Comparison of ENCODE assay signal across 20 cellular contexts in genomic region chr11:102411142-102411541, GRCh38. TPM values are rescaled to one million over a fixed set of nuclear protein-coding genes. Genes with fewer than 3 reads are reported as not detected.
DNase-seq lines count a peak whose midpoint lies in the region; ATAC-seq and TF ChIP-seq lines count a peak whose summit lies in the region.
"Had no signal": no experiment of that assay in that cellular context is flagged by ENCODE, and none has a peak within 500 bp of the region (broad histone marks: within the 10 kb centered on the region; RNA-seq: fewer than 3 reads in every experiment).

No MANE protein-coding gene starts in this region.

- no peaks in the 10 kb centered on the region for H3K9me3 Mint-ChIP-seq in activated naive CD8-positive, alpha-beta T cell (ENCODE audit: low read depth)
- no peaks in the 10 kb centered on the region for H3K9me3 Mint-ChIP-seq in activated naive CD8-positive, alpha-beta T cell treated with anti-CD3 and anti-CD28 coated beads, Interleukin-2, amount 50 U/mL, for 24 hours
- no peaks in the 10 kb centered on the region for H3K9me3 Mint-ChIP-seq in Caco-2 (ENCODE audit: unreplicated experiment)
- H3K9me3 Mint-ChIP-seq in activated naive CD8-positive, alpha-beta T cell treated with anti-CD3 and anti-CD28 coated beads for 36 hours: peaks cover 16% of the 10 kb centered on the region
- peaks cover 19% of the 10 kb centered on the region for H3K9me3 Mint-ChIP-seq in progenitor cell of endocrine pancreas (ENCODE audit: low read depth)
- H3K9me3 Mint-ChIP-seq in activated CD4-positive, alpha-beta memory T cell treated with anti-CD3 and anti-CD28 coated beads, Interleukin-2, amount 10 ng/mL, durations not matched to agents 7 days and 5 days: peaks cover 1% of the 10 kb centered on the region

- BruUV-seq in Caco-2 (replicated peaks; lab: Mats Ljungman, UMichigan): no TSS peak

- H3K27me3 Mint-ChIP-seq in activated naive CD8-positive, alpha-beta T cell: no peaks in the 10 kb centered on the region
- no peaks in the 10 kb centered on the region for H3K27me3 Mint-ChIP-seq in activated naive CD8-positive, alpha-beta T cell treated with anti-CD3 and anti-CD28 coated beads, Interleukin-2, amount 50 U/mL, for 24 hours
- H3K27me3 Mint-ChIP-seq in Caco-2 (ENCODE audit: insufficient read depth, unreplicated experiment) (no peaks in the 10 kb centered on the region), progenitor cell of endocrine pancreas (no peaks in the 10 kb centered on the region)
- H3K27me3 Mint-ChIP-seq in activated naive CD8-positive, alpha-beta T cell treated with anti-CD3 and anti-CD28 coated beads for 36 hours: no peaks in the 10 kb centered on the region
- no peaks in the 10 kb centered on the region for H3K27me3 Mint-ChIP-seq in activated CD4-positive, alpha-beta memory T cell treated with anti-CD3 and anti-CD28 coated beads, Interleukin-2, amount 10 ng/mL, durations not matched to agents 7 days and 5 days

- H3K27ac Mint-ChIP-seq in activated naive CD8-positive, alpha-beta T cell: peak overlapping the region; percentile 81
- no peak overlapping the region for H3K27ac Mint-ChIP-seq in activated naive CD8-positive, alpha-beta T cell treated with anti-CD3 and anti-CD28 coated beads, Interleukin-2, amount 50 U/mL, for 24 hours
- H3K27ac Mint-ChIP-seq in Caco-2 (ENCODE audit: unreplicated experiment) (peak overlapping the region; percentile 9), progenitor cell of endocrine pancreas (peak overlapping the region; percentile 68)
- H3K27ac Mint-ChIP-seq in activated naive CD8-positive, alpha-beta T cell treated with anti-CD3 and anti-CD28 coated beads for 36 hours: peak overlapping the region; percentile 26
- H3K27ac Mint-ChIP-seq in activated CD4-positive, alpha-beta memory T cell treated with anti-CD3 and anti-CD28 coated beads, Interleukin-2, amount 10 ng/mL, durations not matched to agents 7 days and 5 days: no peak overlapping the region

- peaks cover 90% of the 10 kb centered on the region for H3K4me1 Mint-ChIP-seq in activated naive CD8-positive, alpha-beta T cell (ENCODE audit: low read depth)
- peaks cover 87% of the 10 kb centered on the region for H3K4me1 Mint-ChIP-seq in activated naive CD8-positive, alpha-beta T cell treated with anti-CD3 and anti-CD28 coated beads, Interleukin-2, amount 50 U/mL, for 24 hours
- H3K4me1 Mint-ChIP-seq in Caco-2 (ENCODE audit: low read depth, unreplicated experiment) (peaks cover 43% of the 10 kb centered on the region), progenitor cell of endocrine pancreas (ENCODE audit: low read depth) (peaks cover 19% of the 10 kb centered on the region)
- H3K4me1 Mint-ChIP-seq in activated naive CD8-positive, alpha-beta T cell treated with anti-CD3 and anti-CD28 coated beads for 36 hours: peaks cover 88% of the 10 kb centered on the region
- peaks cover 49% of the 10 kb centered on the region for H3K4me1 Mint-ChIP-seq in activated CD4-positive, alpha-beta memory T cell treated with anti-CD3 and anti-CD28 coated beads, Interleukin-2, amount 10 ng/mL, durations not matched to agents 7 days and 5 days

- no peak for ATAC-seq in activated naive CD8-positive, alpha-beta T cell treated with anti-CD3 and anti-CD28 coated beads, Interleukin-2, amount 50 U/mL, for 24 hours

- H3K4me1 ChIP-seq in Caco-2: peaks cover 5% of the 10 kb centered on the region
- H3K4me1 ChIP-seq: HAP-1, SJCRH30 had no signal

- no peaks in the 10 kb centered on the region for H3K36me3 Mint-ChIP-seq in activated naive CD8-positive, alpha-beta T cell
- peaks cover 22% of the 10 kb centered on the region for H3K36me3 Mint-ChIP-seq in activated naive CD8-positive, alpha-beta T cell treated with anti-CD3 and anti-CD28 coated beads, Interleukin-2, amount 50 U/mL, for 24 hours (ENCODE audit: low read depth)
- H3K36me3 Mint-ChIP-seq in Caco-2 (ENCODE audit: insufficient read depth, unreplicated experiment) (peaks cover 45% of the 10 kb centered on the region), progenitor cell of endocrine pancreas (ENCODE audit: insufficient read depth) (peaks cover 21% of the 10 kb centered on the region)
- H3K36me3 Mint-ChIP-seq in activated naive CD8-positive, alpha-beta T cell treated with anti-CD3 and anti-CD28 coated beads for 36 hours: peaks cover 68% of the 10 kb centered on the region
- peaks cover 64% of the 10 kb centered on the region for H3K36me3 Mint-ChIP-seq in activated CD4-positive, alpha-beta memory T cell treated with anti-CD3 and anti-CD28 coated beads, Interleukin-2, amount 10 ng/mL, durations not matched to agents 7 days and 5 days (ENCODE audit: low read depth)

- H3K4me3 Mint-ChIP-seq in activated naive CD8-positive, alpha-beta T cell: no peak overlapping the region
- H3K4me3 Mint-ChIP-seq in activated naive CD8-positive, alpha-beta T cell treated with anti-CD3 and anti-CD28 coated beads, Interleukin-2, amount 50 U/mL, for 24 hours: no peak overlapping the region
- H3K4me3 Mint-ChIP-seq in Caco-2 (ENCODE audit: unreplicated experiment) (no peak overlapping the region), progenitor cell of endocrine pancreas (ENCODE audit: low read depth) (no peak overlapping the region)
- no peak overlapping the region for H3K4me3 Mint-ChIP-seq in activated naive CD8-positive, alpha-beta T cell treated with anti-CD3 and anti-CD28 coated beads for 36 hours
- no peak overlapping the region for H3K4me3 Mint-ChIP-seq in activated CD4-positive, alpha-beta memory T cell treated with anti-CD3 and anti-CD28 coated beads, Interleukin-2, amount 10 ng/mL, durations not matched to agents 7 days and 5 days

- intact Hi-C loops in Caco-2 (cut with micrococcal nuclease; ENCODE audit: unreplicated experiment): loop anchor here (2.0 kb wide), 1 partner anchor 20 kb away; no protein-coding TSS in a partner anchor

- H3K27me3 ChIP-seq in Caco-2 (replicated peaks; ENCODE audit: control insufficient read depth, insufficient read depth, low read length) (no peaks in the 10 kb centered on the region), H7 (ENCODE audit: control insufficient read depth, insufficient read depth, low read length) (no peaks in the 10 kb centered on the region)
- H3K27me3 ChIP-seq: BE2C, SJCRH30 had no signal

- H3K4me3 ChIP-seq in Caco-2 (ENCODE audit: low read depth, low read length) (no peak overlapping the region), H7 (ENCODE audit: insufficient read depth, low read depth, low read length) (no peak overlapping the region)
- H3K4me3 ChIP-seq: GM12878, GM23248, HAP-1, SJCRH30 had no signal

- no peak for DNase-seq in activated naive CD8-positive, alpha-beta T cell treated with anti-CD3 and anti-CD28 coated beads, Interleukin-2, amount 50 U/mL, for 24 hours
- DNase-seq in Caco-2 (no peak), progenitor cell of endocrine pancreas (ENCODE audit: low spot score, unreplicated experiment) (no peak), H7 (no peak)
- no peak for DNase-seq in activated naive CD8-positive, alpha-beta T cell treated with anti-CD3 and anti-CD28 coated beads for 36 hours
- no peak for DNase-seq in activated CD4-positive, alpha-beta memory T cell treated with anti-CD3 and anti-CD28 coated beads, Interleukin-2, amount 10 ng/mL, durations not matched to agents 7 days and 5 days
- DNase-seq: DND-41, KBM-7, NCI-H1105, NCI-H146, NCI-H2081, NCI-H2171, NCI-H345, NCI-H524 had no signal

- H3K36me3 ChIP-seq in Caco-2 (ENCODE audit: control insufficient read depth, insufficient read depth, low read length): peaks cover 3% of the 10 kb centered on the region
- H3K36me3 ChIP-seq in H7 (replicated peaks; ENCODE audit: control insufficient read depth, insufficient read depth, low read length): no peaks in the 10 kb centered on the region
- H3K36me3 ChIP-seq: BE2C, HAP-1 had no signal

- TF ChIP-seq CTCF in Caco-2 (IDR thresholded peaks at IDR 0.05; ENCODE audit: insufficient read depth in 1 of 2, low read depth in 1 of 2, low read length in 1 of 2, severe bottlenecking in 1 of 2, unreplicated experiment in 1 of 2) (no peak), progenitor cell of endocrine pancreas (IDR thresholded peaks at IDR 0.05; ENCODE audit: unreplicated experiment) (no peak)

- CTCF ChIA-PET in Caco-2 (lab: Charles Lee): interaction anchor here (1.3 kb wide), 1 partner anchor 20 kb away, joined by 4 read pairs; no protein-coding TSS in a partner anchor
- CTCF ChIA-PET in activated CD4-positive, alpha-beta memory T cell treated with anti-CD3 and anti-CD28 coated beads, Interleukin-2, amount 10 ng/mL, durations not matched to agents 7 days and 5 days (lab: Charles Lee): interaction anchor here (0.7 to 1.0 kb wide), 2 partner anchors 20 to 69 kb away, joined by 3 read pairs; no protein-coding TSS in a partner anchor

- no peaks in the 10 kb centered on the region for H3K9me3 ChIP-seq in Caco-2
- H3K9me3 ChIP-seq: BE2C, HAP-1, SJCRH30 had no signal

- POLR2A ChIA-PET in Caco-2 (lab: Charles Lee): no interaction called here
- POLR2A ChIA-PET in activated CD4-positive, alpha-beta memory T cell treated with anti-CD3 and anti-CD28 coated beads, Interleukin-2, amount 10 ng/mL, durations not matched to agents 7 days and 5 days (lab: Charles Lee): interaction anchor here (1.3 kb wide), 1 partner anchor 13 kb away, joined by 3 read pairs; no protein-coding TSS in a partner anchor

RNA-seq across cellular contexts. Expression of gene TMEM123, which starts 41.4 kb away (rescaled TPM):
- total RNA-seq in Caco-2 (2022) (400 and 431 TPM in 2 replicates), progenitor cell of endocrine pancreas (243 and 248 TPM in 2 replicates)
- 100 to 1,000 TPM; 299 to 310 TPM for total RNA-seq in activated naive CD8-positive, alpha-beta T cell treated with anti-CD3 and anti-CD28 coated beads for 36 hours
- 73.7 and 113 TPM in 2 replicates for total RNA-seq in H7 (2014; rRNA removed; shearing (Covaris generic))
- total RNA-seq in activated CD4-positive, alpha-beta memory T cell treated with anti-CD3 and anti-CD28 coated beads, Interleukin-2, amount 10 ng/mL, durations not matched to agents 7 days and 5 days: 100 to 1,000 TPM; 331 to 343 TPM

Comparison
In these comparisons a context has a peak if more than half of its experiments do, and no peak if none do; other contexts are left out.
1. H3K27ac Mint-ChIP-seq: peak in activated naive CD8-positive, alpha-beta T cell (single experiment), Caco-2 (single experiment), activated naive CD8-positive, alpha-beta T cell treated with anti-CD3 and anti-CD28 coated beads for 36 hours (single experiment) and progenitor cell of endocrine pancreas (single experiment); none in activated naive CD8-positive, alpha-beta T cell treated with anti-CD3 and anti-CD28 coated beads, Interleukin-2, amount 50 U/mL, for 24 hours (single experiment) and activated CD4-positive, alpha-beta memory T cell treated with anti-CD3 and anti-CD28 coated beads, Interleukin-2, amount 10 ng/mL, durations not matched to agents 7 days and 5 days (single experiment).